ENCODE assay signal across 20 cellular contexts in genomic region chr5:82348749-82349148, GRCh38.
DNase-seq lines count a peak whose midpoint lies in the region; ATAC-seq and TF ChIP-seq lines count a peak whose summit lies in the region.
"Had no signal": no experiment of that assay in that cellular context is flagged by ENCODE, and none has a peak within 500 bp of the region (broad histone marks: within the 10 kb centered on the region; RNA-seq: fewer than 3 reads in every experiment).

No MANE protein-coding gene starts in this region.

- TF ChIP-seq EP300 in suprapubic skin (IDR thresholded peaks at IDR 0.05), result no peak

- H3K27ac ChIP-seq in cingulate gyrus (ENCODE audit: low read depth, low read length) (peak overlapping the region; percentile 26), right cardiac atrium (ENCODE audit: low read length) (no peak overlapping the region), suprapubic skin (peak overlapping the region; percentile 25)
- H3K27ac ChIP-seq: adrenal gland, psoas muscle, SK-N-MC had no signal

- H3K36me3 ChIP-seq in suprapubic skin, result no peaks in the 10 kb centered on the region
- H3K36me3 ChIP-seq: adrenal gland, esophagus squamous epithelium, left lung had no signal

- no peak for TF ChIP-seq POLR2A in suprapubic skin (IDR thresholded peaks at IDR 0.05)

- H3K27me3 ChIP-seq in right cardiac atrium (ENCODE audit: control insufficient read depth, insufficient read depth) (no peaks in the 10 kb centered on the region), suprapubic skin (no peaks in the 10 kb centered on the region)
- H3K27me3 ChIP-seq: adrenal gland, esophagus squamous epithelium, left lung had no signal

- intact Hi-C loops in right cardiac atrium (cut with DNase I), result no loop called here

- DNase-seq in RPMI7951 (ENCODE audit: low read depth), result peak; percentile 88
- peak; percentile 56 to 71 (median 57) for DNase-seq in right cardiac atrium
- DNase-seq in suprapubic skin (ENCODE audit: low spot score in 2 of 2), result no peak
- DNase-seq in NCI-H524 (lab: John Stamatoyannopoulos, UW), result no peak
- DNase-seq: activated CD8-positive, alpha-beta T cell treated with anti-CD3 and anti-CD28 coated beads, Interleukin-2, amount 10 ng/mL, durations not matched to agents 7 days and 5 days; adrenal gland; C1 segment of cervical spinal cord; DMS53; esophagus squamous epithelium; left lung; NCI-H1930; NCI-H526 treated with DMSO at 0.1 percent for 48 hours; OCI-M1; psoas muscle; stimulated activated CD4-positive, alpha-beta T cell treated with anti-CD3 and anti-CD28 coated beads, Interleukin-1b, Interleukin-23, amount 100 ng/mL, for 48 hours had no signal

- WGBS in right cardiac atrium, result 59% methylated on average over 3 of the region's 3 CpGs
- WGBS in suprapubic skin, result 37% methylated on average over 3 of the region's 3 CpGs

- ATAC-seq in right cardiac atrium (peak; percentile 61 to 62), GM21423 (IDR thresholded peaks at IDR 0.05; ENCODE audit: unreplicated experiment) (no peak), GM19328 (IDR thresholded peaks at IDR 0.05; ENCODE audit: unreplicated experiment) (no peak), GM21619 (IDR thresholded peaks at IDR 0.05; ENCODE audit: unreplicated experiment) (no peak)
- ATAC-seq: activated CD8-positive, alpha-beta T cell treated with anti-CD3 and anti-CD28 coated beads, Interleukin-2, amount 10 ng/mL, durations not matched to agents 7 days and 5 days; left lung had no signal

- TF ChIP-seq CTCF in suprapubic skin (IDR thresholded peaks at IDR 0.05), result no peak

- H3K4me1 ChIP-seq in right cardiac atrium (ENCODE audit: control insufficient read depth, insufficient read depth, low read length) (peaks cover 9% of the 10 kb centered on the region), suprapubic skin (peaks cover 29% of the 10 kb centered on the region)

- H3K4me3 ChIP-seq in right cardiac atrium (ENCODE audit: low read length) (no peak overlapping the region), suprapubic skin (no peak overlapping the region)
- H3K4me3 ChIP-seq: adrenal gland, esophagus squamous epithelium, left lung, psoas muscle, SK-N-MC had no signal

- H3K9me3 ChIP-seq in right cardiac atrium (ENCODE audit: control insufficient read depth, low read length) (no peaks in the 10 kb centered on the region), suprapubic skin (no peaks in the 10 kb centered on the region)
- H3K9me3 ChIP-seq: adrenal gland, esophagus squamous epithelium, left lung, psoas muscle had no signal

Comparison
In these comparisons a context has a peak if more than half of its experiments do, and no peak if none do; other contexts are left out.
1. DNase-seq: peak in RPMI7951 (single experiment) and right cardiac atrium (3 of 3); none in suprapubic skin (0 of 2) and NCI-H524 (0 of 2).
2. ATAC-seq: peak in right cardiac atrium (2 of 2); none in GM21423 (single experiment), GM19328 (single experiment) and GM21619 (single experiment).